In genomic region chr17:81977211-81978091, GRCh38 we compare ENCODE assay signal across 8 cellular contexts. TPM values are rescaled to one million over a fixed set of nuclear protein-coding genes. Genes with fewer than 3 reads are reported as not detected.
DNase-seq lines count a peak whose midpoint lies in the region; ATAC-seq and TF ChIP-seq lines count a peak whose summit lies in the region.

ASPSCR1 (plus strand) TSS chr17:81977629; CDS start chr17:81977647, 18 bp downstream.

- H3K27ac Mint-ChIP-seq in CD8-positive, alpha-beta T cell = peak within 1 kb of the TSS; percentile 95
- peak within 1 kb of the TSS; percentile 98 for H3K27ac Mint-ChIP-seq in activated CD8-positive, alpha-beta memory T cell treated with anti-CD3 and anti-CD28 coated beads, Interleukin-2, amount 10 ng/mL, durations not matched to agents 7 days and 5 days
- peak within 1 kb of the TSS; percentile 87 for H3K27ac Mint-ChIP-seq in endodermal cell

- intact Hi-C loops in CD8-positive, alpha-beta T cell (cut with DNase I, micrococcal nuclease) = loop anchor here (1.0 to 5.0 kb wide), 10 partner anchors 9 to 740 kb away; partner anchors contain the start of genes FASN (in 2 of the 2), ARHGDIA (in 1 of the 2), CENPX (in 1 of the 2) and DCXR (in 1 of the 2)

- H3K4me3 Mint-ChIP-seq in CD8-positive, alpha-beta T cell = peak within 1 kb of the TSS; percentile 97
- H3K4me3 Mint-ChIP-seq in activated CD8-positive, alpha-beta memory T cell treated with anti-CD3 and anti-CD28 coated beads, Interleukin-2, amount 10 ng/mL, durations not matched to agents 7 days and 5 days = peak within 1 kb of the TSS; percentile 93
- peak within 1 kb of the TSS; percentile 70 for H3K4me3 Mint-ChIP-seq in endodermal cell

- no peaks in the 10 kb centered on the region for H3K36me3 ChIP-seq in CD8-positive, alpha-beta T cell (ENCODE audit: insufficient read depth, low read length)
- peaks cover 12% of the 10 kb centered on the region for H3K36me3 ChIP-seq in endodermal cell (ENCODE audit: control insufficient read depth, insufficient read depth, low read length)
- H3K36me3 ChIP-seq in mesodermal cell (ENCODE audit: control insufficient read depth, insufficient read depth, low read length) = peaks cover 17% of the 10 kb centered on the region

- CTCF ChIA-PET in CD8-positive, alpha-beta T cell (lab: Charles Lee) = interaction anchor here (2.3 kb wide), 1 partner anchor 17 kb away, joined by 20 read pairs; the partner anchor contains the start of gene NOTUM
- CTCF ChIA-PET in activated CD8-positive, alpha-beta memory T cell treated with anti-CD3 and anti-CD28 coated beads, Interleukin-2, amount 10 ng/mL, durations not matched to agents 7 days and 5 days (lab: Charles Lee) = interaction anchor here (0.7 to 3.0 kb wide), 7 partner anchors 9 to 45 kb away, joined by 3 to 22 read pairs (median 4); partner anchors contain the start of genes CENPX and LRRC45

- peak within 1 kb of the TSS; percentile 83 for H3K27ac ChIP-seq in CD8-positive, alpha-beta T cell (ENCODE audit: low read depth, low read length)
- H3K27ac ChIP-seq in endodermal cell (ENCODE audit: low read depth, low read length) = peak within 1 kb of the TSS; percentile 92
- peak within 1 kb of the TSS; percentile 96 for H3K27ac ChIP-seq in mesodermal cell (ENCODE audit: low read depth, low read length, severe bottlenecking)

- POLR2A ChIA-PET in CD8-positive, alpha-beta T cell (lab: Charles Lee) = interaction anchor here (0.6 to 2.1 kb wide), 3 partner anchors 10 to 401 kb away, joined by 4 to 16 read pairs (median 4); partner anchors contain the start of genes CENPX and LRRC45

- H3K27me3 ChIP-seq in CD8-positive, alpha-beta T cell (ENCODE audit: insufficient read depth, low read length) = no peaks in the 10 kb centered on the region
- peaks cover 6% of the 10 kb centered on the region for H3K27me3 ChIP-seq in endodermal cell (ENCODE audit: control insufficient read depth, insufficient read depth, low read length, poor library complexity, severe bottlenecking)

- peak; percentile 73 to 95 (median 89) for DNase-seq in CD8-positive, alpha-beta T cell
- DNase-seq in HK-2 (ENCODE audit: unreplicated experiment) (peak; percentile 91), NOMO-1 treated with dmso at 0.1 percent for 144 hours (lab: John Stamatoyannopoulos, UW; ENCODE audit: unreplicated experiment) (peak; percentile 49), endodermal cell (peak; percentile 97)
- peak; percentile 91 for DNase-seq in activated CD8-positive, alpha-beta memory T cell treated with anti-CD3 and anti-CD28 coated beads, Interleukin-2, amount 10 ng/mL, durations not matched to agents 7 days and 5 days
- DNase-seq in stimulated activated CD8-positive, alpha-beta memory T cell treated with anti-CD3 and anti-CD28 coated beads, Interleukin-15, amount 100 ng/mL, for 1 hour (ENCODE audit: low read depth) = peak; percentile 77

- no peaks in the 10 kb centered on the region for H3K9me3 ChIP-seq in CD8-positive, alpha-beta T cell (ENCODE audit: low read length)
- H3K9me3 ChIP-seq in endodermal cell (ENCODE audit: control insufficient read depth, low read length) (peaks cover 6% of the 10 kb centered on the region), mesodermal cell (ENCODE audit: control insufficient read depth, low read length) (no peaks in the 10 kb centered on the region)

- peak; percentile 91 for ATAC-seq in CD8-positive, alpha-beta T cell
- peak; percentile 80 for ATAC-seq in GM19455 (IDR thresholded peaks at IDR 0.05; ENCODE audit: unreplicated experiment)
- peak; percentile 89 for ATAC-seq in activated CD8-positive, alpha-beta memory T cell treated with anti-CD3 and anti-CD28 coated beads, Interleukin-2, amount 10 ng/mL, durations not matched to agents 7 days and 5 days

- TF ChIP-seq CTCF in CD8-positive, alpha-beta T cell (IDR thresholded peaks at IDR 0.05) = no peak
- TF ChIP-seq CTCF in endodermal cell (conservative IDR thresholded peaks at IDR 0.05) = no peak

- 0 to 1% methylated on average over 43 to 115 of the region's 115 CpGs for WGBS in endodermal cell (ENCODE audit: insufficient coverage in 1 of 2, insufficient read length in 1 of 2), 2 experiments
- WGBS in mesodermal cell (ENCODE audit: insufficient coverage in 2 of 2), 2 experiments = 0 to 1% methylated on average over 90 to 95 of the region's 115 CpGs

- H3K4me1 Mint-ChIP-seq in CD8-positive, alpha-beta T cell (ENCODE audit: low read depth) = peaks cover 33% of the 10 kb centered on the region
- H3K4me1 Mint-ChIP-seq in activated CD8-positive, alpha-beta memory T cell treated with anti-CD3 and anti-CD28 coated beads, Interleukin-2, amount 10 ng/mL, durations not matched to agents 7 days and 5 days = peaks cover 29% of the 10 kb centered on the region
- H3K4me1 Mint-ChIP-seq in endodermal cell = no peaks in the 10 kb centered on the region

- peaks cover 9% of the 10 kb centered on the region for H3K36me3 Mint-ChIP-seq in CD8-positive, alpha-beta T cell
- peaks cover 1% of the 10 kb centered on the region for H3K36me3 Mint-ChIP-seq in activated CD8-positive, alpha-beta memory T cell treated with anti-CD3 and anti-CD28 coated beads, Interleukin-2, amount 10 ng/mL, durations not matched to agents 7 days and 5 days
- H3K36me3 Mint-ChIP-seq in endodermal cell (ENCODE audit: low read depth) = peaks cover 15% of the 10 kb centered on the region

- no peaks in the 10 kb centered on the region for H3K9me3 Mint-ChIP-seq in CD8-positive, alpha-beta T cell
- H3K9me3 Mint-ChIP-seq in activated CD8-positive, alpha-beta memory T cell treated with anti-CD3 and anti-CD28 coated beads, Interleukin-2, amount 10 ng/mL, durations not matched to agents 7 days and 5 days (ENCODE audit: low read depth) = no peaks in the 10 kb centered on the region
- peaks cover 21% of the 10 kb centered on the region for H3K9me3 Mint-ChIP-seq in endodermal cell

- peaks cover 29% of the 10 kb centered on the region for H3K4me1 ChIP-seq in CD8-positive, alpha-beta T cell (ENCODE audit: insufficient read depth, low read length)
- no peaks in the 10 kb centered on the region for H3K4me1 ChIP-seq in endodermal cell (ENCODE audit: control insufficient read depth, insufficient read depth, low read length)
- peaks cover 7% of the 10 kb centered on the region for H3K4me1 ChIP-seq in mesodermal cell (ENCODE audit: control insufficient read depth, insufficient read depth, low read length, poor library complexity, severe bottlenecking)

- H3K9ac ChIP-seq in endodermal cell (ENCODE audit: extremely low read depth, low read length, poor library complexity, severe bottlenecking) = peak within 1 kb of the TSS; percentile 92

- peak within 1 kb of the TSS; percentile 97 for H3K4me3 ChIP-seq in CD8-positive, alpha-beta T cell (ENCODE audit: low read depth, low read length)
- H3K4me3 ChIP-seq in endodermal cell (ENCODE audit: low read length) (peak within 1 kb of the TSS; percentile 82), mesodermal cell (ENCODE audit: extremely low read depth, insufficient read depth, low read length, poor library complexity, severe bottlenecking) (peak within 1 kb of the TSS; percentile 68)

- no peaks in the 10 kb centered on the region for H3K27me3 Mint-ChIP-seq in CD8-positive, alpha-beta T cell (ENCODE audit: low read depth)
- H3K27me3 Mint-ChIP-seq in activated CD8-positive, alpha-beta memory T cell treated with anti-CD3 and anti-CD28 coated beads, Interleukin-2, amount 10 ng/mL, durations not matched to agents 7 days and 5 days = peaks cover 5% of the 10 kb centered on the region
- H3K27me3 Mint-ChIP-seq in endodermal cell (ENCODE audit: insufficient read depth) = peaks cover 29% of the 10 kb centered on the region

RNA-seq across cellular contexts. Expression of gene ASPSCR1, which starts in this region (rescaled TPM):
- 10 to 100 TPM; 18.6 to 19.5 TPM for total RNA-seq in CD8-positive, alpha-beta T cell
- total RNA-seq in activated CD8-positive, alpha-beta memory T cell treated with anti-CD3 and anti-CD28 coated beads, Interleukin-2, amount 10 ng/mL, durations not matched to agents 7 days and 5 days = 10 to 100 TPM; 29.5 to 31.4 TPM
- total RNA-seq in endodermal cell = 10 to 100 TPM; 50.8 to 65.4 TPM
- polyA plus RNA-seq in endodermal cell (2013, experiment 1 of 2) = 41.5 TPM
- 30.3 TPM for polyA plus RNA-seq in endodermal cell (2013, experiment 2 of 2)
- polyA plus RNA-seq in mesodermal cell (2013, experiment 1 of 2) = 22.6 TPM
- polyA plus RNA-seq in mesodermal cell (2013, experiment 2 of 2) = 22.4 TPM

Comparison
In these comparisons a context has a peak if more than half of its experiments do, and no peak if none do; other contexts are left out.
1. Peak in every context shown above with its lines: DNase-seq, ATAC-seq, H3K4me3 ChIP-seq and H3K27ac ChIP-seq.